ENCODE assay signal across 8 cellular contexts in genomic region chrX:130079824-130080406, GRCh38. TPM values are rescaled to one million over a fixed set of nuclear protein-coding genes. Genes with fewer than 3 reads are reported as not detected.
DNase-seq lines count a peak whose midpoint lies in the region; ATAC-seq lines count a peak whose summit lies in the region.

No MANE protein-coding gene starts in this region.

- peaks cover 14% of the 10 kb centered on the region for H3K79me1 ChIP-seq in trophoblast cell (ENCODE audit: low read length)

- H3K9ac ChIP-seq in Karpas-422 (ENCODE audit: low read length) = no peak overlapping the region
- H3K9ac ChIP-seq in trophoblast cell (ENCODE audit: low read length) = no peak overlapping the region

- H3K27ac ChIP-seq in Karpas-422 (ENCODE audit: low read length) (no peak overlapping the region), trophoblast cell (ENCODE audit: low read depth, low read length) (no peak overlapping the region)

- H3K9me3 Mint-ChIP-seq in activated naive CD4-positive, alpha-beta T cell treated with anti-CD3 and anti-CD28 coated beads, Interleukin-2, amount 10 ng/mL, durations not matched to agents 7 days and 5 days = no peaks in the 10 kb centered on the region

- no peak overlapping the region for H4K8ac ChIP-seq in trophoblast cell (ENCODE audit: low read depth, low read length)

- no peak overlapping the region for H4K91ac ChIP-seq in trophoblast cell (ENCODE audit: low read depth, low read length)

- H3K36me3 Mint-ChIP-seq in activated naive CD4-positive, alpha-beta T cell treated with anti-CD3 and anti-CD28 coated beads, Interleukin-2, amount 10 ng/mL, durations not matched to agents 7 days and 5 days = peaks cover 9% of the 10 kb centered on the region

- H2BK120ac ChIP-seq in trophoblast cell (ENCODE audit: insufficient read depth, low read length, poor library complexity) = no peak overlapping the region

- no peaks in the 10 kb centered on the region for H3K9me3 ChIP-seq in Karpas-422 (ENCODE audit: low read length)
- H3K9me3 ChIP-seq in trophoblast cell (ENCODE audit: insufficient read depth, low read depth, low read length) = no peaks in the 10 kb centered on the region

- H3K27me3 ChIP-seq in Karpas-422 (ENCODE audit: low read length) = no peaks in the 10 kb centered on the region
- no peaks in the 10 kb centered on the region for H3K27me3 ChIP-seq in trophoblast cell (ENCODE audit: insufficient read depth, low read length)

- no peak overlapping the region for H3K4me3 Mint-ChIP-seq in activated naive CD4-positive, alpha-beta T cell treated with anti-CD3 and anti-CD28 coated beads, Interleukin-2, amount 10 ng/mL, durations not matched to agents 7 days and 5 days

- H3K4me1 ChIP-seq in Karpas-422 (ENCODE audit: low read length) = peaks cover 32% of the 10 kb centered on the region
- H3K4me1 ChIP-seq in trophoblast cell (ENCODE audit: control insufficient read depth in 1 of 2, insufficient read depth in 2 of 2, low read length in 2 of 2) = peaks cover 35 to 37% of the 10 kb centered on the region in 2 experiments

- H3K27ac Mint-ChIP-seq in activated naive CD4-positive, alpha-beta T cell treated with anti-CD3 and anti-CD28 coated beads, Interleukin-2, amount 10 ng/mL, durations not matched to agents 7 days and 5 days = no peak overlapping the region

- H3K36me3 ChIP-seq in Karpas-422 (ENCODE audit: insufficient read depth, low read length) (no peaks in the 10 kb centered on the region), trophoblast cell (ENCODE audit: control insufficient read depth in 1 of 2, insufficient read depth in 2 of 2, low read length in 2 of 2) (peaks cover 7 to 8% of the 10 kb centered on the region in 2 experiments)

- no peak overlapping the region for H3K4me2 ChIP-seq in Karpas-422 (ENCODE audit: low read depth, low read length, poor library complexity, severe bottlenecking)
- no peak overlapping the region for H3K4me2 ChIP-seq in trophoblast cell (ENCODE audit: low read length)

- DNase-seq in EH (ENCODE audit: low read depth) = peak; percentile 79
- peak; percentile 88 for DNase-seq in Karpas-422
- peak; percentile 63 for DNase-seq in RPMI7951 (ENCODE audit: low read depth)
- peak; percentile 70 for DNase-seq in activated naive CD4-positive, alpha-beta T cell treated with anti-CD3 and anti-CD28 coated beads, Interleukin-2, amount 10 ng/mL, durations not matched to agents 7 days and 5 days
- peak; percentile 60 for DNase-seq in globus pallidus (ENCODE audit: low spot score)
- DNase-seq in trophoblast cell = peak; percentile 78 to 88

- H3K9me2 ChIP-seq in Karpas-422 (replicated peaks; ENCODE audit: insufficient read depth, low read length) = no peaks in the 10 kb centered on the region

- ATAC-seq in GM21360 (IDR thresholded peaks at IDR 0.05; ENCODE audit: unreplicated experiment) (no peak), HG03045 (IDR thresholded peaks at IDR 0.05; ENCODE audit: unreplicated experiment) (no peak)

- H2AK5ac ChIP-seq in trophoblast cell (ENCODE audit: low read length) = no peak overlapping the region

- no peak overlapping the region for H2AFZ ChIP-seq in Karpas-422 (ENCODE audit: low read length)
- H2AFZ ChIP-seq in trophoblast cell (ENCODE audit: insufficient read depth, low read length, poor library complexity) = no peak overlapping the region

- H3K4ac ChIP-seq in trophoblast cell (ENCODE audit: low read depth, low read length) = no peak overlapping the region

- H2BK5ac ChIP-seq in trophoblast cell (ENCODE audit: low read depth, low read length, poor library complexity) = no peak overlapping the region

- H3K27me3 Mint-ChIP-seq in activated naive CD4-positive, alpha-beta T cell treated with anti-CD3 and anti-CD28 coated beads, Interleukin-2, amount 10 ng/mL, durations not matched to agents 7 days and 5 days = no peaks in the 10 kb centered on the region

- H3K4me3 ChIP-seq in Karpas-422 (ENCODE audit: low read length) (no peak overlapping the region), trophoblast cell (ENCODE audit: low read depth, low read length) (no peak overlapping the region)

- no peak overlapping the region for H3K23ac ChIP-seq in trophoblast cell (ENCODE audit: low read length)

- no peaks in the 10 kb centered on the region for H4K20me1 ChIP-seq in Karpas-422 (ENCODE audit: insufficient read depth, low read depth, low read length)

- H3K4me1 Mint-ChIP-seq in activated naive CD4-positive, alpha-beta T cell treated with anti-CD3 and anti-CD28 coated beads, Interleukin-2, amount 10 ng/mL, durations not matched to agents 7 days and 5 days = peaks cover 51% of the 10 kb centered on the region

- peaks cover 3% of the 10 kb centered on the region; the same call in 1 of the 2 replicates for H3K79me2 ChIP-seq in Karpas-422 (ENCODE audit: low read length)
- H3K79me2 ChIP-seq in trophoblast cell (ENCODE audit: control insufficient read depth, insufficient read depth, low read length, poor library complexity) = peaks cover 2% of the 10 kb centered on the region

- no peak overlapping the region for H4K12ac ChIP-seq in trophoblast cell (ENCODE audit: low read depth, low read length)

- no peak overlapping the region for H3K18ac ChIP-seq in trophoblast cell (ENCODE audit: low read length)

- H3K14ac ChIP-seq in trophoblast cell (ENCODE audit: low read length) = no peak overlapping the region

- CTCF ChIA-PET in activated naive CD4-positive, alpha-beta T cell treated with anti-CD3 and anti-CD28 coated beads, Interleukin-2, amount 10 ng/mL, durations not matched to agents 7 days and 5 days (lab: Charles Lee) = interaction anchor here (0.6 to 4.5 kb wide), 24 partner anchors 9 to 154 kb away, joined by 3 to 68 read pairs (median 4); no protein-coding TSS in a partner anchor

- H2BK12ac ChIP-seq in trophoblast cell (ENCODE audit: low read length) = no peak overlapping the region

- no CpG with 5 or more reads among the region's 9 CpGs for WGBS in trophoblast cell (ENCODE audit: extremely low coverage, insufficient coverage, insufficient read length)

RNA-seq across cellular contexts. Expression of gene ELF4, which starts 30.4 kb away (rescaled TPM):
- 29.1 and 31.7 TPM in 2 replicates for total RNA-seq in Karpas-422 (2014; rRNA removed; shearing (Covaris generic); ENCODE audit: low replicate concordance)
- 10.5 and 10.6 TPM in 2 replicates for total RNA-seq in RPMI7951 (2014; rRNA removed; shearing (Covaris generic))
- 26.2 and 27.5 TPM in 2 replicates for polyA plus RNA-seq in trophoblast cell (2013)
